11 cellular contexts compared by ENCODE assay signal in genomic region chr9:32906213-32906612, GRCh38.
DNase-seq lines count a peak whose midpoint lies in the region; ATAC-seq and TF ChIP-seq lines count a peak whose summit lies in the region.
"Had no signal": no experiment of that assay in that cellular context is flagged by ENCODE, and none has a peak within 500 bp of the region (broad histone marks: within the 10 kb centered on the region; RNA-seq: fewer than 3 reads in every experiment).

No MANE protein-coding gene starts in this region.

- CTCF ChIA-PET in activated CD4-positive, alpha-beta memory T cell treated with anti-CD3 and anti-CD28 coated beads for 36 hours (lab: Charles Lee), result no interaction called here

- no peaks in the 10 kb centered on the region for H3K36me3 ChIP-seq in MM.1S (replicated peaks; ENCODE audit: insufficient read depth, low read length)
- H3K36me3 ChIP-seq: Peyer's patch had no signal

- intact Hi-C loops in activated CD4-positive, alpha-beta memory T cell treated with anti-CD3 and anti-CD28 coated beads for 36 hours (cut with micrococcal nuclease), result no loop called here

- H3K27me3 Mint-ChIP-seq in stimulated activated memory B cell treated with anti-CD40 and anti-IgM and Interleukin-4, amounts not matched to agents 10 μg/mL and 1 μg/mL and 100 μg/mL, for 72 hours, result peaks cover 74% of the 10 kb centered on the region
- peaks cover 11% of the 10 kb centered on the region for H3K27me3 Mint-ChIP-seq in activated CD4-positive, alpha-beta memory T cell treated with anti-CD3 and anti-CD28 coated beads for 36 hours

- no peak overlapping the region for H3K4me3 ChIP-seq in MM.1S (ENCODE audit: low read length)
- H3K4me3 ChIP-seq: Peyer's patch had no signal

- H3K9me2 ChIP-seq in MM.1S (replicated peaks; ENCODE audit: insufficient read depth, low read length), result no peaks in the 10 kb centered on the region

- no peaks in the 10 kb centered on the region for H3K79me2 ChIP-seq in MM.1S (ENCODE audit: low read length)

- no peaks in the 10 kb centered on the region for H4K20me1 ChIP-seq in MM.1S (ENCODE audit: insufficient read depth, low read length)

- no peaks in the 10 kb centered on the region for H3K27me3 ChIP-seq in MM.1S (replicated peaks; ENCODE audit: insufficient read depth, low read length)
- H3K27me3 ChIP-seq: Peyer's patch had no signal

- no peak overlapping the region for H3K9ac ChIP-seq in MM.1S (ENCODE audit: low read length)

- no peak overlapping the region for H3K27ac Mint-ChIP-seq in stimulated activated memory B cell treated with anti-CD40 and anti-IgM and Interleukin-4, amounts not matched to agents 10 μg/mL and 1 μg/mL and 100 μg/mL, for 72 hours
- no peak overlapping the region for H3K27ac Mint-ChIP-seq in activated CD4-positive, alpha-beta memory T cell treated with anti-CD3 and anti-CD28 coated beads for 36 hours
- H3K27ac Mint-ChIP-seq: activated CD4-positive, alpha-beta T cell treated with anti-CD3 and anti-CD28 coated beads for 36 hours had no signal

- no peak for TF ChIP-seq CTCF in MM.1S (IDR thresholded peaks at IDR 0.05; ENCODE audit: low read length)

- no peaks in the 10 kb centered on the region for H3K9me3 ChIP-seq in MM.1S (replicated peaks; ENCODE audit: insufficient read depth, low read length)
- H3K9me3 ChIP-seq: Peyer's patch had no signal

- H3F3A ChIP-seq in MM.1S (ENCODE audit: insufficient read depth, low read length), result no peaks in the 10 kb centered on the region

- H3K4me3 Mint-ChIP-seq in stimulated activated memory B cell treated with anti-CD40 and anti-IgM and Interleukin-4, amounts not matched to agents 10 μg/mL and 1 μg/mL and 100 μg/mL, for 72 hours, result no peak overlapping the region
- no peak overlapping the region for H3K4me3 Mint-ChIP-seq in activated CD4-positive, alpha-beta memory T cell treated with anti-CD3 and anti-CD28 coated beads for 36 hours
- H3K4me3 Mint-ChIP-seq: activated CD4-positive, alpha-beta T cell treated with anti-CD3 and anti-CD28 coated beads for 36 hours; nephron had no signal

- H3K27ac ChIP-seq in MM.1S (ENCODE audit: low read length), result no peak overlapping the region
- H3K27ac ChIP-seq: Peyer's patch had no signal

- peaks cover 18% of the 10 kb centered on the region for H3K4me1 Mint-ChIP-seq in stimulated activated memory B cell treated with anti-CD40 and anti-IgM and Interleukin-4, amounts not matched to agents 10 μg/mL and 1 μg/mL and 100 μg/mL, for 72 hours
- H3K4me1 Mint-ChIP-seq in activated CD4-positive, alpha-beta memory T cell treated with anti-CD3 and anti-CD28 coated beads for 36 hours (ENCODE audit: low read depth), result no peaks in the 10 kb centered on the region
- H3K4me1 Mint-ChIP-seq: activated CD4-positive, alpha-beta T cell treated with anti-CD3 and anti-CD28 coated beads for 36 hours had no signal

- H3K36me3 Mint-ChIP-seq in stimulated activated memory B cell treated with anti-CD40 and anti-IgM and Interleukin-4, amounts not matched to agents 10 μg/mL and 1 μg/mL and 100 μg/mL, for 72 hours, result peaks cover 5% of the 10 kb centered on the region
- no peaks in the 10 kb centered on the region for H3K36me3 Mint-ChIP-seq in activated CD4-positive, alpha-beta memory T cell treated with anti-CD3 and anti-CD28 coated beads for 36 hours

- ATAC-seq in HG02642 (IDR thresholded peaks at IDR 0.05; ENCODE audit: poor library complexity, unreplicated experiment) (peak; percentile 96), HG03520 (IDR thresholded peaks at IDR 0.05; ENCODE audit: unreplicated experiment) (peak; percentile 86)
- peak; percentile 92 for ATAC-seq in stimulated activated memory B cell treated with anti-CD40 and anti-IgM and Interleukin-4, amounts not matched to agents 10 μg/mL and 1 μg/mL and 100 μg/mL, for 72 hours
- ATAC-seq: activated CD4-positive, alpha-beta T cell treated with anti-CD3 and anti-CD28 coated beads for 36 hours had no signal

- H3K4me2 ChIP-seq in MM.1S (ENCODE audit: low read depth, low read length), result no peak overlapping the region

- DNase-seq in GM19238 (ENCODE audit: insufficient read length, low spot score) (peak; percentile 9), NCI-H187 treated with DMSO at 0.1 percent for 48 hours (lab: John Stamatoyannopoulos, UW) (no peak), MM.1S (no peak)
- DNase-seq in activated CD4-positive, alpha-beta memory T cell treated with anti-CD3 and anti-CD28 coated beads for 36 hours, result no peak
- DNase-seq: activated CD4-positive, alpha-beta T cell treated with anti-CD3 and anti-CD28 coated beads for 36 hours; NCI-H1417 had no signal

- POLR2A ChIA-PET in activated CD4-positive, alpha-beta memory T cell treated with anti-CD3 and anti-CD28 coated beads for 36 hours (lab: Charles Lee), result no interaction called here

- H3K4me1 ChIP-seq in MM.1S (ENCODE audit: low read length), result no peaks in the 10 kb centered on the region
- H3K4me1 ChIP-seq: Peyer's patch had no signal

- peaks cover 5% of the 10 kb centered on the region for H3K9me3 Mint-ChIP-seq in stimulated activated memory B cell treated with anti-CD40 and anti-IgM and Interleukin-4, amounts not matched to agents 10 μg/mL and 1 μg/mL and 100 μg/mL, for 72 hours
- H3K9me3 Mint-ChIP-seq in activated CD4-positive, alpha-beta memory T cell treated with anti-CD3 and anti-CD28 coated beads for 36 hours, result no peaks in the 10 kb centered on the region

- H2AFZ ChIP-seq in MM.1S (ENCODE audit: low read length), result no peak overlapping the region
